ENCODE assay signal across 1 cellular context in the genomic region with DNA sequence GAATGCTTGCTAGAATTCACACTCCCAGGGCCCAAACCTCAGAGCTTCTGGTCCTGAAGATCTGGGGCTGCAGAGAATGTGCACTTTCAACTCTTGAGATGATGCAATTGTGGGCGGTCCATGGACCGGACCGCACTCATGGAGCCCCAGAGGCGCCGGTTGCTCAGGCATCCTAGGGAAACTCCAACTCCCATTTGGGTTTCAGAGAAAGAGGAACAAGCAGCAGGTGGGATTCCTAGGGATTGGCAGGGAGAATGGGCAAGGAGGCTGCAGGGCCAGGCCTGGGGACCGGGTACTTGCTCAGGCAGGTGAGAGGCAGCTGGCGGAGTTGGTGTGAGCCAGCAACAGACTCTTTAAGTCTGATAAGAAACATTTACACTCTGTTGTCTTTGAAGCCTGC.
TF ChIP-seq lines count a peak whose summit lies in the region.

No MANE protein-coding gene starts in this region.

TF ChIP-seq in K562, 482 proteins besides CTCF, POLR2A, EP300 and RAD21 (continued from another document):
- TF ChIP-seq, protein P1, sequence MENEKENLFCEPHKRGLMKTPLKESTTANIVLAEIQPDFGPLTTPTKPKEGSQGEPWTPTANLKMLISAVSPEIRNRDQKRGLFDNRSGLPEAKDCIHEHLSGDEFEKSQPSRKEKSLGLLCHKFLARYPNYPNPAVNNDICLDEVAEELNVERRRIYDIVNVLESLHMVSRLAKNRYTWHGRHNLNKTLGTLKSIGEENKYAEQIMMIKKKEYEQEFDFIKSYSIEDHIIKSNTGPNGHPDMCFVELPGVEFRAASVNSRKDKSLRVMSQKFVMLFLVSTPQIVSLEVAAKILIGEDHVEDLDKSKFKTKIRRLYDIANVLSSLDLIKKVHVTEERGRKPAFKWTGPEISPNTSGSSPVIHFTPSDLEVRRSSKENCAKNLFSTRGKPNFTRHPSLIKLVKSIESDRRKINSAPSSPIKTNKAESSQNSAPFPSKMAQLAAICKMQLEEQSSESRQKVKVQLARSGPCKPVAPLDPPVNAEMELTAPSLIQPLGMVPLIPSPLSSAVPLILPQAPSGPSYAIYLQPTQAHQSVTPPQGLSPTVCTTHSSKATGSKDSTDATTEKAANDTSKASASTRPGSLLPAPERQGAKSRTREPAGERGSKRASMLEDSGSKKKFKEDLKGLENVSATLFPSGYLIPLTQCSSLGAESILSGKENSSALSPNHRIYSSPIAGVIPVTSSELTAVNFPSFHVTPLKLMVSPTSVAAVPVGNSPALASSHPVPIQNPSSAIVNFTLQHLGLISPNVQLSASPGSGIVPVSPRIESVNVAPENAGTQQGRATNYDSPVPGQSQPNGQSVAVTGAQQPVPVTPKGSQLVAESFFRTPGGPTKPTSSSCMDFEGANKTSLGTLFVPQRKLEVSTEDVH (IDR thresholded peaks at IDR 0.05; ENCODE audit: low read depth, partially characterized antibody) = no peak
- no peak for TF ChIP-seq ZNF239 (CRISPR knock-in tag; IDR thresholded peaks at IDR 0.05)
- TF ChIP-seq ATF7 (IDR thresholded peaks at IDR 0.05) = peak; percentile 89
- no peak for TF ChIP-seq CHD1 (IDR thresholded peaks at IDR 0.05; ENCODE audit: low read length)
- no peak for TF ChIP-seq CCNT2 (IDR thresholded peaks at IDR 0.05; ENCODE audit: borderline replicate concordance, extremely low read depth, insufficient read length, low read depth, low read length)
- peak; percentile 61; the same call in 1 of the 2 replicates for TF ChIP-seq MYC (IDR thresholded peaks at IDR 0.05; ENCODE audit: low read depth, low read length)
- no peak for TF ChIP-seq MYC (CRISPR knock-in tag; IDR thresholded peaks at IDR 0.05; ENCODE audit: borderline replicate concordance, low read depth)
- TF ChIP-seq ZNF143 (CRISPR knock-in tag; IDR thresholded peaks at IDR 0.05) = no peak
- no peak for TF ChIP-seq ZBTB1 (CRISPR knock-in tag; IDR thresholded peaks at IDR 0.05; ENCODE audit: borderline replicate concordance, low read depth)
- TF ChIP-seq, protein P2, sequence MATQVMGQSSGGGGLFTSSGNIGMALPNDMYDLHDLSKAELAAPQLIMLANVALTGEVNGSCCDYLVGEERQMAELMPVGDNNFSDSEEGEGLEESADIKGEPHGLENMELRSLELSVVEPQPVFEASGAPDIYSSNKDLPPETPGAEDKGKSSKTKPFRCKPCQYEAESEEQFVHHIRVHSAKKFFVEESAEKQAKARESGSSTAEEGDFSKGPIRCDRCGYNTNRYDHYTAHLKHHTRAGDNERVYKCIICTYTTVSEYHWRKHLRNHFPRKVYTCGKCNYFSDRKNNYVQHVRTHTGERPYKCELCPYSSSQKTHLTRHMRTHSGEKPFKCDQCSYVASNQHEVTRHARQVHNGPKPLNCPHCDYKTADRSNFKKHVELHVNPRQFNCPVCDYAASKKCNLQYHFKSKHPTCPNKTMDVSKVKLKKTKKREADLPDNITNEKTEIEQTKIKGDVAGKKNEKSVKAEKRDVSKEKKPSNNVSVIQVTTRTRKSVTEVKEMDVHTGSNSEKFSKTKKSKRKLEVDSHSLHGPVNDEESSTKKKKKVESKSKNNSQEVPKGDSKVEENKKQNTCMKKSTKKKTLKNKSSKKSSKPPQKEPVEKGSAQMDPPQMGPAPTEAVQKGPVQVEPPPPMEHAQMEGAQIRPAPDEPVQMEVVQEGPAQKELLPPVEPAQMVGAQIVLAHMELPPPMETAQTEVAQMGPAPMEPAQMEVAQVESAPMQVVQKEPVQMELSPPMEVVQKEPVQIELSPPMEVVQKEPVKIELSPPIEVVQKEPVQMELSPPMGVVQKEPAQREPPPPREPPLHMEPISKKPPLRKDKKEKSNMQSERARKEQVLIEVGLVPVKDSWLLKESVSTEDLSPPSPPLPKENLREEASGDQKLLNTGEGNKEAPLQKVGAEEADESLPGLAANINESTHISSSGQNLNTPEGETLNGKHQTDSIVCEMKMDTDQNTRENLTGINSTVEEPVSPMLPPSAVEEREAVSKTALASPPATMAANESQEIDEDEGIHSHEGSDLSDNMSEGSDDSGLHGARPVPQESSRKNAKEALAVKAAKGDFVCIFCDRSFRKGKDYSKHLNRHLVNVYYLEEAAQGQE (CRISPR knock-in tag; IDR thresholded peaks at IDR 0.05; ENCODE audit: low read depth) = no peak
TF ChIP-seq in K562: peak in this region for 26.
